Comparison of ENCODE assay signal across 8 cellular contexts in genomic region chr2:27889774-27890145, GRCh38. TPM values are rescaled to one million over a fixed set of nuclear protein-coding genes. Genes with fewer than 3 reads are reported as not detected.
DNase-seq lines count a peak whose midpoint lies in the region; ATAC-seq, FAIRE-seq and TF ChIP-seq lines count a peak whose summit lies in the region.

No MANE protein-coding gene starts in this region.

- peak overlapping the region; percentile 95 for H3K4me3 ChIP-seq in CD8-positive, alpha-beta T cell (ENCODE audit: low read depth, low read length)
- H3K4me3 ChIP-seq in astrocyte (ENCODE audit: insufficient read depth, low read depth, low read length) = peak overlapping the region; percentile 86

- H3K9me3 ChIP-seq in CD8-positive, alpha-beta T cell (ENCODE audit: low read length) = no peaks in the 10 kb centered on the region
- no peaks in the 10 kb centered on the region for H3K9me3 ChIP-seq in astrocyte (ENCODE audit: insufficient read depth, low read depth, low read length)

- H2AFZ ChIP-seq in astrocyte (ENCODE audit: low read depth, low read length) = peak overlapping the region; percentile 85

- no peaks in the 10 kb centered on the region for H3K27me3 ChIP-seq in CD8-positive, alpha-beta T cell (ENCODE audit: insufficient read depth, low read length)
- no peaks in the 10 kb centered on the region for H3K27me3 ChIP-seq in astrocyte (ENCODE audit: insufficient read depth, low read length)

- peak overlapping the region; percentile 94 for H3K4me3 Mint-ChIP-seq in CD8-positive, alpha-beta T cell
- peak overlapping the region; percentile 94 for H3K4me3 Mint-ChIP-seq in astrocyte (ENCODE audit: unreplicated experiment)

- H3K27ac ChIP-seq in CD8-positive, alpha-beta T cell (ENCODE audit: low read depth, low read length) = peak overlapping the region; percentile 100
- H3K27ac ChIP-seq in astrocyte (ENCODE audit: low read depth, low read length) (peak overlapping the region; percentile 97), temporal lobe (ENCODE audit: low read depth, low read length) (peak overlapping the region; percentile 89)

- H3K36me3 ChIP-seq in CD8-positive, alpha-beta T cell (ENCODE audit: insufficient read depth, low read length) = no peaks in the 10 kb centered on the region
- H3K36me3 ChIP-seq in astrocyte (ENCODE audit: insufficient read depth, low read length) = no peaks in the 10 kb centered on the region

- H3K27me3 Mint-ChIP-seq in CD8-positive, alpha-beta T cell (ENCODE audit: low read depth) = peaks cover 2% of the 10 kb centered on the region
- H3K27me3 Mint-ChIP-seq in astrocyte (ENCODE audit: low read depth, unreplicated experiment) = no peaks in the 10 kb centered on the region

- peak overlapping the region; percentile 89 for H3K9ac ChIP-seq in astrocyte (ENCODE audit: low read length)

- peak in 2 of 7 experiments; percentile 2 to 42 for DNase-seq in CD8-positive, alpha-beta T cell
- peak; percentile 13 for DNase-seq in HT1080 (ENCODE audit: low read depth)
- DNase-seq in astrocyte (ENCODE audit: low read depth) = peak; percentile 31
- peak; percentile 70 for DNase-seq in kidney tubule cell (ENCODE audit: low spot score)
- no peak for DNase-seq in NCI-H69 (lab: John Stamatoyannopoulos, UW)

- CTCF ChIA-PET in CD8-positive, alpha-beta T cell (lab: Charles Lee) = interaction anchor here (0.6 kb wide), 1 partner anchor 188 kb away, joined by 3 read pairs; no protein-coding TSS in a partner anchor

- peaks cover 22% of the 10 kb centered on the region for H3K4me1 ChIP-seq in CD8-positive, alpha-beta T cell (ENCODE audit: insufficient read depth, low read length)
- peaks cover 33% of the 10 kb centered on the region for H3K4me1 ChIP-seq in astrocyte (ENCODE audit: insufficient read depth, low read length)

- H3K27ac Mint-ChIP-seq in CD8-positive, alpha-beta T cell = peak overlapping the region; percentile 100
- H3K27ac Mint-ChIP-seq in astrocyte (ENCODE audit: unreplicated experiment) = peak overlapping the region; percentile 98

- H3K79me2 ChIP-seq in astrocyte (ENCODE audit: insufficient read depth, low read length) = peaks cover 7% of the 10 kb centered on the region

- H4K20me1 ChIP-seq in astrocyte (ENCODE audit: insufficient read depth, low read length) = no peaks in the 10 kb centered on the region

- FAIRE-seq in astrocyte (lab: Jason Lieb, UNC) = no peak

- H3K9me3 Mint-ChIP-seq in CD8-positive, alpha-beta T cell = no peaks in the 10 kb centered on the region
- no peaks in the 10 kb centered on the region for H3K9me3 Mint-ChIP-seq in astrocyte (ENCODE audit: unreplicated experiment)

- peaks cover 20% of the 10 kb centered on the region for H3K36me3 Mint-ChIP-seq in CD8-positive, alpha-beta T cell
- no peaks in the 10 kb centered on the region for H3K36me3 Mint-ChIP-seq in astrocyte (ENCODE audit: low read depth, unreplicated experiment)

- peaks cover 54% of the 10 kb centered on the region for H3K4me1 Mint-ChIP-seq in CD8-positive, alpha-beta T cell (ENCODE audit: low read depth)
- peaks cover 27% of the 10 kb centered on the region for H3K4me1 Mint-ChIP-seq in astrocyte (ENCODE audit: low read depth, unreplicated experiment)

- no peak for TF ChIP-seq CTCF in CD8-positive, alpha-beta T cell (IDR thresholded peaks at IDR 0.05)
- TF ChIP-seq CTCF in astrocyte (IDR thresholded peaks at IDR 0.05; ENCODE audit: insufficient read depth, low read depth, low read length) = no peak

- POLR2A ChIA-PET in CD8-positive, alpha-beta T cell (lab: Charles Lee) = interaction anchor here (0.6 to 1.7 kb wide), 2 partner anchors 11 to 117 kb away, joined by 3 to 6 read pairs; no protein-coding TSS in a partner anchor

- intact Hi-C loops in CD8-positive, alpha-beta T cell (cut with DNase I, micrococcal nuclease) = loop anchor here (1.0 to 10.0 kb wide), 17 partner anchors 73 to 1225 kb away; partner anchors contain the start of genes FOSL2 (in 2 of the 2), MRPL33 (in 2 of the 2), ATRAID (in 1 of the 2) and CAD (in 1 of the 2)

- no peak for ATAC-seq in CD8-positive, alpha-beta T cell
- ATAC-seq in GM18520 (IDR thresholded peaks at IDR 0.05; ENCODE audit: unreplicated experiment) = no peak
- ATAC-seq in HG02970 (IDR thresholded peaks at IDR 0.05; ENCODE audit: low FRiP score, unreplicated experiment) = no peak

- H3K4me2 ChIP-seq in astrocyte (ENCODE audit: low read length) = peak overlapping the region; percentile 84

RNA-seq across cellular contexts. Expression of gene RBKS, which starts 0.4 kb away (rescaled TPM):
- total RNA-seq in CD8-positive, alpha-beta T cell = 1 to 10 TPM; 5.9 to 6.3 TPM
- 0.50 and 0.71 TPM in 2 replicates for total RNA-seq in HT1080 (2014; rRNA removed; shearing (Covaris generic))
- 1.9 TPM in 2 replicates for polyA plus RNA-seq in HT1080 (2015; cell fraction: cytosol; rRNA removed)
- polyA plus RNA-seq in HT1080 (2015; cell fraction: nucleus; rRNA removed) = 1.6 and 1.7 TPM in 2 replicates
- 1.6 and 2.6 TPM in 2 replicates for total RNA-seq in astrocyte
- total RNA-seq in temporal lobe = 1.7 TPM

RNA-seq across cellular contexts. Expression of gene BABAM2, which starts 0.8 kb away (rescaled TPM):
- total RNA-seq in CD8-positive, alpha-beta T cell = 10 to 100 TPM; 26.3 to 33.1 TPM
- 18.5 and 31.8 TPM in 2 replicates for total RNA-seq in HT1080 (2014; rRNA removed; shearing (Covaris generic))
- polyA plus RNA-seq in HT1080 (2015; cell fraction: cytosol; rRNA removed) = 39.9 and 44.0 TPM in 2 replicates
- 39.6 and 41.0 TPM in 2 replicates for polyA plus RNA-seq in HT1080 (2015; cell fraction: nucleus; rRNA removed)
- total RNA-seq in astrocyte (27.3 and 28.5 TPM in 2 replicates), temporal lobe (15.5 TPM)
